31 cellular contexts compared by ENCODE assay signal in genomic region chr5:65948115-65948772, GRCh38.
"Had no signal": no experiment of that assay in that cellular context is flagged by ENCODE, and none has a peak within 500 bp of the region (broad histone marks: within the 10 kb centered on the region; RNA-seq: fewer than 3 reads in every experiment).

No MANE protein-coding gene starts in this region.

- H3K4me3 Mint-ChIP-seq: activated CD4-positive, alpha-beta memory T cell treated with anti-CD3 and anti-CD28 coated beads, Interleukin-2, amount 10 ng/mL, durations not matched to agents 7 days and 5 days; activated CD4-positive, alpha-beta T cell treated with anti-CD3 and anti-CD28 coated beads, Interleukin-2, amount 10 ng/mL, durations not matched to agents 7 days and 5 days; activated naive CD4-positive, alpha-beta T cell treated with anti-CD3 and anti-CD28 coated beads, Interleukin-2, amount 10 ng/mL, durations not matched to agents 7 days and 5 days; activated naive CD8-positive, alpha-beta T cell treated with anti-CD3 and anti-CD28 coated beads, Interleukin-2, amount 10 ng/mL, durations not matched to agents 7 days and 5 days; activated T-cell treated with anti-CD3 and anti-CD28 coated beads, Interleukin-2, amount 50 U/mL, for 24 hours; activated T-cell treated with anti-CD3 and anti-CD28 coated beads, Interleukin-2, amount 50 U/mL, for 72 hours; brain; dendritic cell treated with granulocyte-macrophage colony-stimulating factor and Interleukin-4, amounts not matched to agents 40 ng/mL and 50 ng/mL, for 4 days; endodermal cell; WTC11 had no signal

- H3K27ac ChIP-seq: ascending aorta, breast epithelium, cardiac muscle cell, coronary artery, esophagus muscularis mucosa, foreskin keratinocyte, gastrocnemius medialis, heart right ventricle, VCaP had no signal

- DNase-seq: activated CD4-positive, alpha-beta memory T cell treated with anti-CD3 and anti-CD28 coated beads, Interleukin-2, amount 10 ng/mL, durations not matched to agents 7 days and 5 days; activated CD4-positive, alpha-beta T cell treated with anti-CD3 and anti-CD28 coated beads for 1 hour; activated CD4-positive, alpha-beta T cell treated with anti-CD3 and anti-CD28 coated beads for 4 hours; activated CD4-positive, alpha-beta T cell treated with anti-CD3 and anti-CD28 coated beads, Interleukin-2, amount 10 ng/mL, durations not matched to agents 7 days and 5 days; activated CD4-positive, alpha-beta T cell treated with anti-CD3 and anti-CD28 coated beads, Interleukin-2, amount 50 U/mL, for 4 hours; activated CD8-positive, alpha-beta memory T cell treated with anti-CD3 and anti-CD28 coated beads, Interleukin-2, amount 50 U/mL, for 48 hours; activated gamma-delta T cell; activated naive CD4-positive, alpha-beta T cell; activated naive CD4-positive, alpha-beta T cell treated with anti-CD3 and anti-CD28 coated beads, Interleukin-2, amount 10 ng/mL, durations not matched to agents 7 days and 5 days; activated naive CD8-positive, alpha-beta T cell treated with anti-CD3 and anti-CD28 coated beads, Interleukin-2, amount 10 ng/mL, durations not matched to agents 7 days and 5 days; activated T-cell treated with anti-CD3 and anti-CD28 coated beads for 4 hours; activated T-cell treated with anti-CD3 and anti-CD28 coated beads, Interleukin-2, amount 50 U/mL, for 24 hours; activated T-cell treated with anti-CD3 and anti-CD28 coated beads, Interleukin-2, amount 50 U/mL, for 72 hours; central memory CD4-positive, alpha-beta T cell; dorsolateral prefrontal cortex; effector memory CD4-positive, alpha-beta T cell; endodermal cell; foreskin keratinocyte; gastrocnemius medialis; heart right ventricle; T-helper 2 cell had no signal

- H3K27me3 ChIP-seq: ascending aorta, breast epithelium, cardiac muscle cell, dorsolateral prefrontal cortex, esophagus muscularis mucosa, foreskin keratinocyte, gastrocnemius medialis, heart right ventricle had no signal

- ATAC-seq: activated naive CD4-positive, alpha-beta T cell treated with anti-CD3 and anti-CD28 coated beads, Interleukin-2, amount 50 U/mL, for 72 hours; activated T-cell treated with anti-CD3 and anti-CD28 coated beads, Interleukin-2, amount 50 U/mL, for 72 hours; foreskin keratinocyte; gastrocnemius medialis; heart right ventricle; WTC11 had no signal

- H3K4me3 ChIP-seq: ascending aorta, breast epithelium, cardiac muscle cell, coronary artery, dorsolateral prefrontal cortex, esophagus muscularis mucosa, gastrocnemius medialis, heart right ventricle had no signal

- H3K36me3 ChIP-seq: ascending aorta, breast epithelium, cardiac muscle cell, esophagus muscularis mucosa, gastrocnemius medialis had no signal

- H3K9me3 Mint-ChIP-seq: activated CD4-positive, alpha-beta memory T cell treated with anti-CD3 and anti-CD28 coated beads, Interleukin-2, amount 10 ng/mL, durations not matched to agents 7 days and 5 days; activated CD4-positive, alpha-beta T cell treated with anti-CD3 and anti-CD28 coated beads, Interleukin-2, amount 10 ng/mL, durations not matched to agents 7 days and 5 days; activated naive CD4-positive, alpha-beta T cell treated with anti-CD3 and anti-CD28 coated beads, Interleukin-2, amount 10 ng/mL, durations not matched to agents 7 days and 5 days; activated naive CD4-positive, alpha-beta T cell treated with anti-CD3 and anti-CD28 coated beads, Interleukin-2, amount 50 U/mL, for 72 hours; activated T-cell treated with anti-CD3 and anti-CD28 coated beads, Interleukin-2, amount 50 U/mL, for 24 hours; activated T-cell treated with anti-CD3 and anti-CD28 coated beads, Interleukin-2, amount 50 U/mL, for 72 hours; dendritic cell treated with granulocyte-macrophage colony-stimulating factor and Interleukin-4, amounts not matched to agents 40 ng/mL and 50 ng/mL, for 4 days; endodermal cell had no signal

- H3K4me1 ChIP-seq: breast epithelium, foreskin keratinocyte had no signal

- H3K4me1 Mint-ChIP-seq: activated CD4-positive, alpha-beta memory T cell treated with anti-CD3 and anti-CD28 coated beads, Interleukin-2, amount 10 ng/mL, durations not matched to agents 7 days and 5 days; activated naive CD4-positive, alpha-beta T cell treated with anti-CD3 and anti-CD28 coated beads, Interleukin-2, amount 10 ng/mL, durations not matched to agents 7 days and 5 days; activated naive CD8-positive, alpha-beta T cell treated with anti-CD3 and anti-CD28 coated beads, Interleukin-2, amount 10 ng/mL, durations not matched to agents 7 days and 5 days; endodermal cell had no signal

- H3K27me3 Mint-ChIP-seq: activated CD4-positive, alpha-beta memory T cell treated with anti-CD3 and anti-CD28 coated beads, Interleukin-2, amount 10 ng/mL, durations not matched to agents 7 days and 5 days; activated CD4-positive, alpha-beta T cell treated with anti-CD3 and anti-CD28 coated beads, Interleukin-2, amount 10 ng/mL, durations not matched to agents 7 days and 5 days; activated naive CD4-positive, alpha-beta T cell treated with anti-CD3 and anti-CD28 coated beads, Interleukin-2, amount 10 ng/mL, durations not matched to agents 7 days and 5 days; activated naive CD8-positive, alpha-beta T cell treated with anti-CD3 and anti-CD28 coated beads, Interleukin-2, amount 10 ng/mL, durations not matched to agents 7 days and 5 days; activated T-cell treated with anti-CD3 and anti-CD28 coated beads, Interleukin-2, amount 50 U/mL, for 24 hours; brain; dendritic cell treated with granulocyte-macrophage colony-stimulating factor and Interleukin-4, amounts not matched to agents 40 ng/mL and 50 ng/mL, for 4 days had no signal

- H3K27ac Mint-ChIP-seq: activated CD4-positive, alpha-beta memory T cell treated with anti-CD3 and anti-CD28 coated beads, Interleukin-2, amount 10 ng/mL, durations not matched to agents 7 days and 5 days; activated CD4-positive, alpha-beta T cell treated with anti-CD3 and anti-CD28 coated beads, Interleukin-2, amount 10 ng/mL, durations not matched to agents 7 days and 5 days; activated naive CD4-positive, alpha-beta T cell treated with anti-CD3 and anti-CD28 coated beads, Interleukin-2, amount 10 ng/mL, durations not matched to agents 7 days and 5 days; activated naive CD4-positive, alpha-beta T cell treated with anti-CD3 and anti-CD28 coated beads, Interleukin-2, amount 50 U/mL, for 72 hours; activated naive CD8-positive, alpha-beta T cell treated with anti-CD3 and anti-CD28 coated beads, Interleukin-2, amount 10 ng/mL, durations not matched to agents 7 days and 5 days; activated T-cell treated with anti-CD3 and anti-CD28 coated beads, Interleukin-2, amount 50 U/mL, for 24 hours; activated T-cell treated with anti-CD3 and anti-CD28 coated beads, Interleukin-2, amount 50 U/mL, for 72 hours; brain; dendritic cell treated with granulocyte-macrophage colony-stimulating factor and Interleukin-4, amounts not matched to agents 40 ng/mL and 50 ng/mL, for 4 days; endodermal cell; WTC11 had no signal

- H3K9me3 ChIP-seq: ascending aorta, breast epithelium, esophagus muscularis mucosa, gastrocnemius medialis, heart right ventricle had no signal
